11 cellular contexts compared by ENCODE assay signal in genomic region chr5:88880196-88880595, GRCh38. TPM values are rescaled to one million over a fixed set of nuclear protein-coding genes. Genes with fewer than 3 reads are reported as not detected.
DNase-seq lines count a peak whose midpoint lies in the region; ATAC-seq and TF ChIP-seq lines count a peak whose summit lies in the region.
"Had no signal": no experiment of that assay in that cellular context is flagged by ENCODE, and none has a peak within 500 bp of the region (broad histone marks: within the 10 kb centered on the region; RNA-seq: fewer than 3 reads in every experiment).

No MANE protein-coding gene starts in this region.

- peaks cover 69% of the 10 kb centered on the region for H3K4me1 ChIP-seq in OCI-LY7 (ENCODE audit: insufficient read depth, low read length, poor library complexity, severe bottlenecking)

- ATAC-seq in GM19452 (IDR thresholded peaks at IDR 0.05; ENCODE audit: unreplicated experiment) = no peak
- no peak for ATAC-seq in HG03378 (IDR thresholded peaks at IDR 0.05; ENCODE audit: unreplicated experiment)
- ATAC-seq in HG02840 (IDR thresholded peaks at IDR 0.05; ENCODE audit: low FRiP score, unreplicated experiment) = no peak
- ATAC-seq: activated CD4-positive, alpha-beta T cell treated with anti-CD3 and anti-CD28 coated beads for 36 hours had no signal

- H3K36me3 ChIP-seq in GM06990 (ENCODE audit: control insufficient read depth, insufficient read depth, low read length) (no peaks in the 10 kb centered on the region; the same call in 1 of the 2 replicates), OCI-LY7 (ENCODE audit: insufficient read depth, low read length) (no peaks in the 10 kb centered on the region)

- H3K4me3 ChIP-seq in GM06990 (replicated peaks; ENCODE audit: low read depth, low read length) (peak overlapping the region; percentile 93), OCI-LY7 (ENCODE audit: low read depth, low read length, poor library complexity, severe bottlenecking) (peak overlapping the region; percentile 73), skin epidermis (peak overlapping the region in 6 of 7 experiments; percentile 2 to 55 (median 47))

- CTCF ChIA-PET in OCI-LY7 (lab: Charles Lee; ENCODE audit: unreplicated experiment) = no interaction called here
- CTCF ChIA-PET in activated CD4-positive, alpha-beta memory T cell treated with anti-CD3 and anti-CD28 coated beads for 36 hours (lab: Charles Lee) = no interaction called here

- peaks cover 2% of the 10 kb centered on the region for H3K27me3 Mint-ChIP-seq in glutamatergic neuron (ENCODE audit: unreplicated experiment)
- peaks cover 35% of the 10 kb centered on the region for H3K27me3 Mint-ChIP-seq in activated CD4-positive, alpha-beta memory T cell treated with anti-CD3 and anti-CD28 coated beads for 36 hours

- peaks cover 21% of the 10 kb centered on the region for H3K4me1 Mint-ChIP-seq in glutamatergic neuron (ENCODE audit: low read depth, unreplicated experiment)
- H3K4me1 Mint-ChIP-seq in activated CD4-positive, alpha-beta memory T cell treated with anti-CD3 and anti-CD28 coated beads for 36 hours (ENCODE audit: low read depth) = peaks cover 19% of the 10 kb centered on the region

- TF ChIP-seq CTCF in GM06990 (IDR thresholded peaks at IDR 0.05; ENCODE audit: insufficient read depth, low read length, poor library complexity, severe bottlenecking) (no peak), OCI-LY7 (conservative IDR thresholded peaks at IDR 0.05; ENCODE audit: low read length) (no peak), glutamatergic neuron (IDR thresholded peaks at IDR 0.05; ENCODE audit: partially characterized antibody, unreplicated experiment) (no peak)

- POLR2A ChIA-PET in OCI-LY7 (lab: Charles Lee) = interaction anchor here (1.0 to 2.5 kb wide), 6 partner anchors 10 to 148 kb away, joined by 7 to 21 read pairs (median 8); no protein-coding TSS in a partner anchor
- POLR2A ChIA-PET in activated CD4-positive, alpha-beta memory T cell treated with anti-CD3 and anti-CD28 coated beads for 36 hours (lab: Charles Lee) = no interaction called here

- H3K4me3 Mint-ChIP-seq in glutamatergic neuron (ENCODE audit: unreplicated experiment) = peak overlapping the region; percentile 30
- no peak overlapping the region for H3K4me3 Mint-ChIP-seq in activated CD4-positive, alpha-beta memory T cell treated with anti-CD3 and anti-CD28 coated beads for 36 hours
- H3K4me3 Mint-ChIP-seq: activated CD4-positive, alpha-beta T cell treated with anti-CD3 and anti-CD28 coated beads for 36 hours; CD4-positive, CD25-positive, alpha-beta regulatory T cell had no signal

- H4K20me1 ChIP-seq in OCI-LY7 (ENCODE audit: insufficient read depth, low read length) = no peaks in the 10 kb centered on the region; the same call in 1 of the 2 replicates

- peaks cover 2% of the 10 kb centered on the region for H3K9me3 Mint-ChIP-seq in glutamatergic neuron (ENCODE audit: unreplicated experiment)
- H3K9me3 Mint-ChIP-seq in activated CD4-positive, alpha-beta memory T cell treated with anti-CD3 and anti-CD28 coated beads for 36 hours = no peaks in the 10 kb centered on the region

- H3K79me2 ChIP-seq in OCI-LY7 (ENCODE audit: insufficient read depth, low read depth, low read length) = peaks cover 46% of the 10 kb centered on the region; the same call in 1 of the 2 replicates

- no peaks in the 10 kb centered on the region for H3K27me3 ChIP-seq in GM06990 (replicated peaks; ENCODE audit: control insufficient read depth, insufficient read depth, low read length)

- H3K4me2 ChIP-seq in OCI-LY7 (ENCODE audit: low read length) = peak overlapping the region; percentile 88

- peak overlapping the region; percentile 31 for H3K27ac ChIP-seq in OCI-LY7 (ENCODE audit: low read depth, low read length, poor library complexity, severe bottlenecking)
- H3K27ac ChIP-seq in skin epidermis = peak overlapping the region in 5 of 21 experiments; percentile 16 to 61 (median 43)

- no peak overlapping the region for H3K27ac Mint-ChIP-seq in glutamatergic neuron (ENCODE audit: unreplicated experiment)
- H3K27ac Mint-ChIP-seq in activated CD4-positive, alpha-beta memory T cell treated with anti-CD3 and anti-CD28 coated beads for 36 hours = no peak overlapping the region
- H3K27ac Mint-ChIP-seq: activated CD4-positive, alpha-beta T cell treated with anti-CD3 and anti-CD28 coated beads for 36 hours; CD4-positive, CD25-positive, alpha-beta regulatory T cell had no signal

- no peaks in the 10 kb centered on the region for H3K36me3 Mint-ChIP-seq in glutamatergic neuron (ENCODE audit: unreplicated experiment)
- H3K36me3 Mint-ChIP-seq in activated CD4-positive, alpha-beta memory T cell treated with anti-CD3 and anti-CD28 coated beads for 36 hours = no peaks in the 10 kb centered on the region
- H3K36me3 Mint-ChIP-seq: CD4-positive, CD25-positive, alpha-beta regulatory T cell had no signal

- H2AFZ ChIP-seq in OCI-LY7 (ENCODE audit: low read length) = peak overlapping the region; percentile 54; the same call in 1 of the 2 replicates

- H3K9me3 ChIP-seq in OCI-LY7 (ENCODE audit: low read length) = no peaks in the 10 kb centered on the region

- H3K9me2 ChIP-seq in OCI-LY7 (ENCODE audit: insufficient read depth, low read length) = no peaks in the 10 kb centered on the region

- DNase-seq in GM06990 (ENCODE audit: extremely low read depth, insufficient read length) (no peak), OCI-LY7 (ENCODE audit: low spot score) (no peak), glutamatergic neuron (no peak)
- no peak for DNase-seq in activated CD4-positive, alpha-beta memory T cell treated with anti-CD3 and anti-CD28 coated beads for 36 hours
- DNase-seq: activated CD4-positive, alpha-beta T cell treated with anti-CD3 and anti-CD28 coated beads for 36 hours; CD4-positive, CD25-positive, alpha-beta regulatory T cell; NCI-H1436 treated with DMSO at 0.1 percent for 48 hours had no signal

- TSS peak; percentile 86 for BruUV-seq in OCI-LY7 (replicated peaks; lab: Mats Ljungman, UMichigan)

- intact Hi-C loops in OCI-LY7 (cut with micrococcal nuclease; ENCODE audit: unreplicated experiment) = loop anchor here (1.0 to 5.0 kb wide), 3 partner anchors 146 to 1527 kb away; partner anchors contain the start of genes CETN3 and TMEM161B
- intact Hi-C loops in activated CD4-positive, alpha-beta memory T cell treated with anti-CD3 and anti-CD28 coated beads for 36 hours (cut with micrococcal nuclease) = loop anchor here (5.0 to 10.0 kb wide), 2 partner anchors 155 to 188 kb away; no protein-coding TSS in a partner anchor

RNA-seq across cellular contexts. Expression of gene MEF2C, which starts 2.8 kb away (rescaled TPM):
- 5.5 and 9.5 TPM in 2 replicates for total RNA-seq in OCI-LY7 (2014; rRNA removed; shearing (Covaris generic))
- total RNA-seq in OCI-LY7 (2022) = 57.6 and 58.7 TPM in 2 replicates
- total RNA-seq in glutamatergic neuron (ENCODE audit: unreplicated experiment) = 24.1 TPM
- under 1 TPM; 0.02 TPM for total RNA-seq in activated CD4-positive, alpha-beta memory T cell treated with anti-CD3 and anti-CD28 coated beads for 36 hours

Comparison
In these comparisons a context has a peak if more than half of its experiments do, and no peak if none do; other contexts are left out.
1. RNA of gene MEF2C, which starts 2.8 kb away (total RNA-seq): 5.5 to 58.7 TPM in OCI-LY7 and 24.1 TPM in glutamatergic neuron (single experiment); 0.02 TPM in activated CD4-positive, alpha-beta memory T cell treated with anti-CD3 and anti-CD28 coated beads for 36 hours; every median in the first group is over 4 times any median in the second.
2. Peak in every context shown above with its lines, with median percentiles within 50 percentile points of each other: H3K4me3 ChIP-seq.